ENCODE assay signal across 11 cellular contexts in genomic region chr11:133082453-133082781, GRCh38.
DNase-seq lines count a peak whose midpoint lies in the region; ATAC-seq and TF ChIP-seq lines count a peak whose summit lies in the region.
"Had no signal": no experiment of that assay in that cellular context is flagged by ENCODE, and none has a peak within 500 bp of the region (broad histone marks: within the 10 kb centered on the region; RNA-seq: fewer than 3 reads in every experiment).

No MANE protein-coding gene starts in this region.

- ATAC-seq in GM19395 (IDR thresholded peaks at IDR 0.05; ENCODE audit: unreplicated experiment) (peak; percentile 7), GM18858 (IDR thresholded peaks at IDR 0.05; ENCODE audit: unreplicated experiment) (no peak)
- ATAC-seq in activated CD8-positive, alpha-beta T cell treated with anti-CD3 and anti-CD28 coated beads for 36 hours, result no peak

- no peak overlapping the region for H3K4ac ChIP-seq in mesenchymal stem cell (ENCODE audit: low read depth in 1 of 2, low read length in 2 of 2)

- H3K9me2 ChIP-seq in MM.1S (replicated peaks; ENCODE audit: insufficient read depth, low read length), result no peaks in the 10 kb centered on the region

- H3K4me1 Mint-ChIP-seq in activated CD8-positive, alpha-beta T cell treated with anti-CD3 and anti-CD28 coated beads for 36 hours (ENCODE audit: low read depth), result peaks cover 2% of the 10 kb centered on the region

- no peaks in the 10 kb centered on the region for H3K36me3 ChIP-seq in mesenchymal stem cell (ENCODE audit: control insufficient read depth in 1 of 2, insufficient read depth in 2 of 2, low read depth in 1 of 2, low read length in 2 of 2)
- no peaks in the 10 kb centered on the region for H3K36me3 ChIP-seq in MM.1S (replicated peaks; ENCODE audit: insufficient read depth, low read length)

- POLR2A ChIA-PET in activated CD8-positive, alpha-beta T cell treated with anti-CD3 and anti-CD28 coated beads for 36 hours (lab: Charles Lee), result no interaction called here

- H3K9ac ChIP-seq in mesenchymal stem cell (ENCODE audit: low read length) (no peak overlapping the region), MM.1S (ENCODE audit: low read length) (no peak overlapping the region)
- H3K9ac ChIP-seq: parathyroid adenoma had no signal

- DNase-seq in COLO668 (lab: John Stamatoyannopoulos, UW; ENCODE audit: unreplicated experiment) (peak; percentile 48), mesenchymal stem cell (no peak), DMS79 (lab: John Stamatoyannopoulos, UW) (no peak), MM.1S (no peak)
- peak; percentile 41 for DNase-seq in activated CD8-positive, alpha-beta T cell treated with anti-CD3 and anti-CD28 coated beads for 36 hours

- no peak overlapping the region for H2BK12ac ChIP-seq in mesenchymal stem cell (ENCODE audit: low read length in 2 of 2)

- H3K27me3 Mint-ChIP-seq in activated CD8-positive, alpha-beta T cell treated with anti-CD3 and anti-CD28 coated beads for 36 hours, result peaks cover 36% of the 10 kb centered on the region

- no peaks in the 10 kb centered on the region for H3K79me1 ChIP-seq in mesenchymal stem cell (replicated peaks; ENCODE audit: low read length, poor library complexity, severe bottlenecking)

- H3K4me1 ChIP-seq in mesenchymal stem cell (ENCODE audit: control insufficient read depth, insufficient read depth, low read depth, low read length) (peaks cover 9% of the 10 kb centered on the region), MM.1S (ENCODE audit: low read length) (no peaks in the 10 kb centered on the region)
- H3K4me1 ChIP-seq: parathyroid adenoma had no signal

- no peak overlapping the region for H2AK5ac ChIP-seq in mesenchymal stem cell (ENCODE audit: low read length, severe bottlenecking)

- no peaks in the 10 kb centered on the region for H3F3A ChIP-seq in MM.1S (ENCODE audit: insufficient read depth, low read length)

- H3K4me2 ChIP-seq in mesenchymal stem cell (ENCODE audit: low read length, poor library complexity, severe bottlenecking) (peak overlapping the region; percentile 19), MM.1S (ENCODE audit: low read depth, low read length) (no peak overlapping the region)

- H3K36me3 Mint-ChIP-seq in activated CD8-positive, alpha-beta T cell treated with anti-CD3 and anti-CD28 coated beads for 36 hours (ENCODE audit: low read depth), result no peaks in the 10 kb centered on the region

- no peak for TF ChIP-seq CTCF in activated CD8-positive, alpha-beta T cell treated with anti-CD3 and anti-CD28 coated beads for 36 hours (IDR thresholded peaks at IDR 0.05)
- TF ChIP-seq CTCF in MM.1S (IDR thresholded peaks at IDR 0.05; ENCODE audit: low read length), result no peak

- CTCF ChIA-PET in activated CD8-positive, alpha-beta T cell treated with anti-CD3 and anti-CD28 coated beads for 36 hours (lab: Charles Lee), result interaction anchor here (1.3 to 1.5 kb wide), 2 partner anchors 50 to 739 kb away, joined by 3 read pairs; no protein-coding TSS in a partner anchor

- H3K4me3 ChIP-seq in mesenchymal stem cell (ENCODE audit: insufficient read depth in 1 of 2, low read depth in 1 of 2, low read length in 2 of 2), result no peak overlapping the region
- no peak overlapping the region for H3K4me3 ChIP-seq in MM.1S (ENCODE audit: low read length)

- H3K9me3 Mint-ChIP-seq in activated CD8-positive, alpha-beta T cell treated with anti-CD3 and anti-CD28 coated beads for 36 hours, result no peaks in the 10 kb centered on the region
- H3K9me3 Mint-ChIP-seq: activated T-helper 1 cell treated with anti-CD3 and anti-CD28 coated beads, Interleukin-12 subunit alpha, Interleukin-12 subunit beta, Interleukin-2, Interleukin-4 antibody, amounts not matched to agents 30 ng/mL and 10 ng/mL and 1 ng/mL, durations not matched to agents 14 hours and 24 hours and 36 hours; dendritic cell treated with granulocyte-macrophage colony-stimulating factor and Interleukin-4, amounts not matched to agents 40 ng/mL and 50 ng/mL, for 4 days had no signal

- no peak overlapping the region for H3K23ac ChIP-seq in mesenchymal stem cell (ENCODE audit: low read length in 2 of 2)

- intact Hi-C loops in activated CD8-positive, alpha-beta T cell treated with anti-CD3 and anti-CD28 coated beads for 36 hours (cut with micrococcal nuclease), result no loop called here

- 7% methylated on average over 23 of the region's 23 CpGs for WGBS in mesenchymal stem cell

- no peaks in the 10 kb centered on the region for H4K20me1 ChIP-seq in MM.1S (ENCODE audit: insufficient read depth, low read length)

- no peak overlapping the region for H3K4me3 Mint-ChIP-seq in activated CD8-positive, alpha-beta T cell treated with anti-CD3 and anti-CD28 coated beads for 36 hours
- H3K4me3 Mint-ChIP-seq: activated T-helper 1 cell treated with anti-CD3 and anti-CD28 coated beads, Interleukin-12 subunit alpha, Interleukin-12 subunit beta, Interleukin-2, Interleukin-4 antibody, amounts not matched to agents 30 ng/mL and 10 ng/mL and 1 ng/mL, durations not matched to agents 14 hours and 24 hours and 36 hours had no signal

- H3K9me3 ChIP-seq in mesenchymal stem cell (ENCODE audit: control insufficient read depth, low read length) (no peaks in the 10 kb centered on the region), MM.1S (replicated peaks; ENCODE audit: insufficient read depth, low read length) (no peaks in the 10 kb centered on the region)

- no peak overlapping the region for H3K27ac Mint-ChIP-seq in activated CD8-positive, alpha-beta T cell treated with anti-CD3 and anti-CD28 coated beads for 36 hours
- H3K27ac Mint-ChIP-seq: activated T-helper 1 cell treated with anti-CD3 and anti-CD28 coated beads, Interleukin-12 subunit alpha, Interleukin-12 subunit beta, Interleukin-2, Interleukin-4 antibody, amounts not matched to agents 30 ng/mL and 10 ng/mL and 1 ng/mL, durations not matched to agents 14 hours and 24 hours and 36 hours; dendritic cell treated with granulocyte-macrophage colony-stimulating factor and Interleukin-4, amounts not matched to agents 40 ng/mL and 50 ng/mL, for 4 days; immature natural killer cell had no signal

- H2BK5ac ChIP-seq in mesenchymal stem cell (ENCODE audit: low read depth, low read length, poor library complexity, severe bottlenecking), result no peak overlapping the region

- no peak overlapping the region for H4K91ac ChIP-seq in mesenchymal stem cell (ENCODE audit: low read length)

- no peak overlapping the region for H3K27ac ChIP-seq in mesenchymal stem cell (ENCODE audit: low read length, poor library complexity, severe bottlenecking)
- no peak overlapping the region for H3K27ac ChIP-seq in MM.1S (ENCODE audit: low read length)
- H3K27ac ChIP-seq: parathyroid adenoma had no signal

- no peak overlapping the region for H2BK15ac ChIP-seq in mesenchymal stem cell (ENCODE audit: low read depth, poor library complexity, severe bottlenecking)

- no peak overlapping the region for H2AFZ ChIP-seq in mesenchymal stem cell (ENCODE audit: low read depth, low read length)
- H2AFZ ChIP-seq in MM.1S (ENCODE audit: low read length), result no peak overlapping the region

- no peak overlapping the region for H3K18ac ChIP-seq in mesenchymal stem cell (ENCODE audit: low read depth in 1 of 2, low read length in 2 of 2)

- H3K79me2 ChIP-seq in MM.1S (ENCODE audit: low read length), result no peaks in the 10 kb centered on the region
- H3K79me2 ChIP-seq: parathyroid adenoma had no signal

- H4K8ac ChIP-seq in mesenchymal stem cell (ENCODE audit: low read length), result no peak overlapping the region

- H3K14ac ChIP-seq in mesenchymal stem cell (ENCODE audit: low read length in 2 of 2), result no peak overlapping the region

- H2BK120ac ChIP-seq in mesenchymal stem cell (ENCODE audit: low read depth, low read length), result no peak overlapping the region

- H3K27me3 ChIP-seq in mesenchymal stem cell (ENCODE audit: control insufficient read depth in 1 of 2, insufficient read depth in 1 of 2, low read length in 2 of 2) (peaks cover 7 to 83% of the 10 kb centered on the region in 2 experiments), MM.1S (replicated peaks; ENCODE audit: insufficient read depth, low read length) (0 out of 2 replicates have a peak, but pooled peaks cover 5% of the 10 kb centered on the region)

Comparison
In these comparisons a context has a peak if more than half of its experiments do, and no peak if none do; other contexts are left out.
1. DNase-seq: peak in COLO668 (single experiment) and activated CD8-positive, alpha-beta T cell treated with anti-CD3 and anti-CD28 coated beads for 36 hours (single experiment); none in mesenchymal stem cell (single experiment), DMS79 (single experiment) and MM.1S (single experiment).